In genomic region chr3:130844462-130844861, GRCh38 we compare ENCODE assay signal across 20 cellular contexts. TPM values are rescaled to one million over a fixed set of nuclear protein-coding genes. Genes with fewer than 3 reads are reported as not detected.
DNase-seq lines count a peak whose midpoint lies in the region; ATAC-seq and TF ChIP-seq lines count a peak whose summit lies in the region.
"Had no signal": no experiment of that assay in that cellular context is flagged by ENCODE, and none has a peak within 500 bp of the region (broad histone marks: within the 10 kb centered on the region; RNA-seq: fewer than 3 reads in every experiment).

No MANE protein-coding gene starts in this region.

- no peaks in the 10 kb centered on the region for H3K27me3 ChIP-seq in left ventricle myocardium inferior (ENCODE audit: low read depth)
- H3K27me3 ChIP-seq in skeletal muscle tissue (ENCODE audit: control insufficient read depth in 3 of 3, insufficient read depth in 3 of 3, low read length in 3 of 3), result no peaks in the 10 kb centered on the region
- H3K27me3 ChIP-seq: BLaER1 treated with 17β-estradiol and CSF1 and Interleukin-3, amounts not matched to agents 10 nM and 100 nM had no signal

- no peak for ATAC-seq in left cardiac atrium
- ATAC-seq: GM12878 had no signal

- no peak overlapping the region for H3K9ac ChIP-seq in skeletal muscle tissue (ENCODE audit: low read depth in 1 of 3, low read length in 3 of 3)
- H3K9ac ChIP-seq: BLaER1 treated with 17β-estradiol and CSF1 and Interleukin-3, amounts not matched to agents 10 nM and 100 nM had no signal

- no peak overlapping the region for H3K4me3 ChIP-seq in left ventricle myocardium inferior
- no peak overlapping the region for H3K4me3 ChIP-seq in skeletal muscle tissue (ENCODE audit: low read length in 3 of 3)
- H3K4me3 ChIP-seq: BLaER1 treated with 17β-estradiol and CSF1 and Interleukin-3, amounts not matched to agents 10 nM and 100 nM; GM12878; HAP-1 had no signal

- H3K27me3 Mint-ChIP-seq in dendritic cell treated with granulocyte-macrophage colony-stimulating factor and Interleukin-4, amounts not matched to agents 40 ng/mL and 50 ng/mL, for 4 days, result no peaks in the 10 kb centered on the region
- H3K27me3 Mint-ChIP-seq: B cell; CD4-positive, CD25-positive, alpha-beta regulatory T cell had no signal

- H3K36me3 Mint-ChIP-seq in dendritic cell treated with granulocyte-macrophage colony-stimulating factor and Interleukin-4, amounts not matched to agents 40 ng/mL and 50 ng/mL, for 4 days (ENCODE audit: low read depth), result no peaks in the 10 kb centered on the region
- H3K36me3 Mint-ChIP-seq: CD4-positive, CD25-positive, alpha-beta regulatory T cell; CD8-positive, alpha-beta memory T cell had no signal

- H3K36me3 ChIP-seq in left ventricle myocardium inferior, result no peaks in the 10 kb centered on the region
- H3K36me3 ChIP-seq in skeletal muscle tissue (ENCODE audit: control insufficient read depth in 3 of 3, insufficient read depth in 3 of 3, low read length in 3 of 3), result no peaks in the 10 kb centered on the region
- H3K36me3 ChIP-seq: BLaER1 treated with 17β-estradiol and CSF1 and Interleukin-3, amounts not matched to agents 10 nM and 100 nM; HAP-1 had no signal

- intact Hi-C loops in left ventricle myocardium inferior (cut with micrococcal nuclease), result no loop called here
- intact Hi-C loops in left cardiac atrium (cut with DNase I), result no loop called here
- intact Hi-C loops in dendritic cell treated with granulocyte-macrophage colony-stimulating factor and Interleukin-4, amounts not matched to agents 40 ng/mL and 50 ng/mL, for 4 days (cut with micrococcal nuclease), result no loop called here
- intact Hi-C loops in posterior vena cava (cut with DNase I), result no loop called here

- DNase-seq in left ventricle myocardium inferior (no peak), left cardiac atrium (no peak), AG08396 (ENCODE audit: low spot score) (no peak), posterior vena cava (ENCODE audit: low spot score) (no peak)
- DNase-seq in stimulated activated CD4-positive, alpha-beta T cell treated with anti-CD3 and anti-CD28 coated beads, Interleukin-15, amount 100 ng/mL, for 24 hours, result no peak
- DNase-seq: 8988T; CD4-positive, CD25-positive, alpha-beta regulatory T cell; CD8-positive, alpha-beta memory T cell; COR-L47; DMS 273 treated with DMSO at 0.1 percent for 48 hours; DMS53; DND-41; EL; IMR-90 had no signal

- no peak for TF ChIP-seq CTCF in left ventricle myocardium inferior (IDR thresholded peaks at IDR 0.05; ENCODE audit: borderline replicate concordance)

- peaks cover 34% of the 10 kb centered on the region for H3K4me1 ChIP-seq in left ventricle myocardium inferior
- H3K4me1 ChIP-seq in skeletal muscle tissue (ENCODE audit: control insufficient read depth in 3 of 3, insufficient read depth in 3 of 3, low read length in 3 of 3), result peaks cover 24 to 41% (median 30%) of the 10 kb centered on the region in 3 donors
- H3K4me1 ChIP-seq: HAP-1 had no signal

- H3K9me3 ChIP-seq in left ventricle myocardium inferior (replicated peaks) (no peaks in the 10 kb centered on the region), skeletal muscle tissue (ENCODE audit: control insufficient read depth in 3 of 3, low read length in 3 of 3) (no peaks in the 10 kb centered on the region)
- H3K9me3 ChIP-seq: BLaER1 treated with 17β-estradiol and CSF1 and Interleukin-3, amounts not matched to agents 10 nM and 100 nM; HAP-1 had no signal

- H3K27ac Mint-ChIP-seq in dendritic cell treated with granulocyte-macrophage colony-stimulating factor and Interleukin-4, amounts not matched to agents 40 ng/mL and 50 ng/mL, for 4 days, result peak overlapping the region; percentile 10
- H3K27ac Mint-ChIP-seq: B cell; CD4-positive, CD25-positive, alpha-beta regulatory T cell; CD8-positive, alpha-beta memory T cell had no signal

- H3K4me1 Mint-ChIP-seq in dendritic cell treated with granulocyte-macrophage colony-stimulating factor and Interleukin-4, amounts not matched to agents 40 ng/mL and 50 ng/mL, for 4 days (ENCODE audit: low read depth), result peaks cover 20% of the 10 kb centered on the region
- H3K4me1 Mint-ChIP-seq: CD8-positive, alpha-beta memory T cell had no signal

- H3K27ac ChIP-seq in left ventricle myocardium inferior (replicated peaks), result peak overlapping the region; percentile 72
- H3K27ac ChIP-seq in skeletal muscle tissue (ENCODE audit: low read depth, low read length), result peak overlapping the region; percentile 68
- H3K27ac ChIP-seq: BLaER1 treated with 17β-estradiol and CSF1 and Interleukin-3, amounts not matched to agents 10 nM and 100 nM had no signal

- no peak overlapping the region for H3K4me3 Mint-ChIP-seq in dendritic cell treated with granulocyte-macrophage colony-stimulating factor and Interleukin-4, amounts not matched to agents 40 ng/mL and 50 ng/mL, for 4 days
- H3K4me3 Mint-ChIP-seq: B cell; CD4-positive, CD25-positive, alpha-beta regulatory T cell; CD8-positive, alpha-beta memory T cell had no signal

- H3K9me3 Mint-ChIP-seq in dendritic cell treated with granulocyte-macrophage colony-stimulating factor and Interleukin-4, amounts not matched to agents 40 ng/mL and 50 ng/mL, for 4 days, result no peaks in the 10 kb centered on the region
- H3K9me3 Mint-ChIP-seq: CD4-positive, CD25-positive, alpha-beta regulatory T cell; CD8-positive, alpha-beta memory T cell had no signal

RNA-seq across cellular contexts. Expression of gene ATP2C1, which starts 49.4 kb away (rescaled TPM):
- total RNA-seq in left ventricle myocardium inferior (57.1 TPM), left cardiac atrium (10 to 100 TPM; 51.0 to 51.9 TPM), skeletal muscle tissue (106 TPM), posterior vena cava (10 to 100 TPM; 46.5 to 47.1 TPM)
